10 cellular contexts compared by ENCODE assay signal in genomic region chr3:151329368-151329767, GRCh38. TPM values are rescaled to one million over a fixed set of nuclear protein-coding genes. Genes with fewer than 3 reads are reported as not detected.
DNase-seq lines count a peak whose midpoint lies in the region; ATAC-seq and TF ChIP-seq lines count a peak whose summit lies in the region.
"Had no signal": no experiment of that assay in that cellular context is flagged by ENCODE, and none has a peak within 500 bp of the region (broad histone marks: within the 10 kb centered on the region; RNA-seq: fewer than 3 reads in every experiment).

TSS of gene P2RY13 (minus strand) at chr3:151329549. CDS start at chr3:151329528, 21 bp downstream.

- peak within 1 kb of the TSS; percentile 34 for H3K27ac Mint-ChIP-seq in activated T-cell treated with anti-CD3 and anti-CD28 coated beads, Interleukin-2, amount 50 U/mL, for 24 hours
- H3K27ac Mint-ChIP-seq in activated CD8-positive, alpha-beta T cell treated with anti-CD3 and anti-CD28 coated beads, Interleukin-2, amount 10 ng/mL, durations not matched to agents 7 days and 5 days: no peak within 1 kb of the TSS
- H3K27ac Mint-ChIP-seq in activated CD4-positive, alpha-beta memory T cell treated with anti-CD3 and anti-CD28 coated beads for 36 hours: no peak within 1 kb of the TSS
- H3K27ac Mint-ChIP-seq: brain had no signal

- TF ChIP-seq CTCF in GM13977 (IDR thresholded peaks at IDR 0.05; ENCODE audit: extremely low read depth, insufficient read depth, missing control alignments): no peak
- TF ChIP-seq CTCF in tibial artery (IDR thresholded peaks at IDR 0.05): no peak

- CTCF ChIA-PET in activated CD8-positive, alpha-beta T cell treated with anti-CD3 and anti-CD28 coated beads, Interleukin-2, amount 10 ng/mL, durations not matched to agents 7 days and 5 days (lab: Charles Lee): interaction anchor here (1.7 to 5.0 kb wide), 6 partner anchors 13 to 110 kb away, joined by 6 to 32 read pairs (median 6); partner anchors contain the start of gene GPR87
- CTCF ChIA-PET in activated CD4-positive, alpha-beta memory T cell treated with anti-CD3 and anti-CD28 coated beads for 36 hours (lab: Charles Lee): interaction anchor here (2.0 kb wide), 1 partner anchor 43 kb away, joined by 8 read pairs; no protein-coding TSS in a partner anchor

- no peak for ATAC-seq in activated T-cell treated with anti-CD3 and anti-CD28 coated beads, Interleukin-2, amount 50 U/mL, for 4 hours
- ATAC-seq in activated CD8-positive, alpha-beta T cell treated with anti-CD3 and anti-CD28 coated beads, Interleukin-2, amount 10 ng/mL, durations not matched to agents 7 days and 5 days: no peak

- H3K4me1 ChIP-seq in subcutaneous abdominal adipose tissue (ENCODE audit: control insufficient read depth in 5 of 5, insufficient read depth in 5 of 5, low read length in 5 of 5): peaks cover 0 to 36% (median 25%) of the 10 kb centered on the region in 5 donors
- peaks cover 0 to 7% (median 0%) of the 10 kb centered on the region in 4 donors for H3K4me1 ChIP-seq in tibial artery

- no peak for DNase-seq in activated T-cell treated with anti-CD3 and anti-CD28 coated beads, Interleukin-2, amount 50 U/mL, for 24 hours
- DNase-seq in activated T-cell treated with anti-CD3 and anti-CD28 coated beads, Interleukin-2, amount 50 U/mL, for 4 hours: no peak
- no peak for DNase-seq in activated CD8-positive, alpha-beta T cell treated with anti-CD3 and anti-CD28 coated beads, Interleukin-2, amount 10 ng/mL, durations not matched to agents 7 days and 5 days
- DNase-seq in GM13977 (ENCODE audit: low spot score) (no peak), tibial artery (no peak)
- no peak for DNase-seq in activated CD4-positive, alpha-beta memory T cell treated with anti-CD3 and anti-CD28 coated beads for 36 hours
- DNase-seq: NCI-H526 treated with DMSO at 0.1 percent for 48 hours had no signal

- in situ Hi-C loops in GM13977 (cut with MboI; ENCODE audit: low pct_unique_long_range_greater_than_20kb, low sequenced_read_pairs, unreplicated experiment): no loop called here

- no peaks in the 10 kb centered on the region for H3K36me3 ChIP-seq in subcutaneous abdominal adipose tissue (ENCODE audit: control insufficient read depth in 5 of 5, insufficient read depth in 5 of 5, low read length in 5 of 5)
- no peaks in the 10 kb centered on the region for H3K36me3 ChIP-seq in tibial artery

- POLR2A ChIA-PET in activated CD8-positive, alpha-beta T cell treated with anti-CD3 and anti-CD28 coated beads, Interleukin-2, amount 10 ng/mL, durations not matched to agents 7 days and 5 days (lab: Charles Lee): no interaction called here
- POLR2A ChIA-PET in activated CD4-positive, alpha-beta memory T cell treated with anti-CD3 and anti-CD28 coated beads for 36 hours (lab: Charles Lee): no interaction called here

- H3K9me3 Mint-ChIP-seq in activated T-cell treated with anti-CD3 and anti-CD28 coated beads, Interleukin-2, amount 50 U/mL, for 24 hours: no peaks in the 10 kb centered on the region
- H3K9me3 Mint-ChIP-seq in activated T-cell treated with anti-CD3 and anti-CD28 coated beads, Interleukin-2, amount 50 U/mL, for 4 hours: no peaks in the 10 kb centered on the region
- no peaks in the 10 kb centered on the region for H3K9me3 Mint-ChIP-seq in activated CD8-positive, alpha-beta T cell treated with anti-CD3 and anti-CD28 coated beads, Interleukin-2, amount 10 ng/mL, durations not matched to agents 7 days and 5 days (ENCODE audit: insufficient read depth)
- no peaks in the 10 kb centered on the region for H3K9me3 Mint-ChIP-seq in activated CD4-positive, alpha-beta memory T cell treated with anti-CD3 and anti-CD28 coated beads for 36 hours
- H3K9me3 Mint-ChIP-seq: brain had no signal

- intact Hi-C loops in tibial artery (cut with DNase I; ENCODE audit: low total_unique reads): no loop called here
- intact Hi-C loops in activated CD4-positive, alpha-beta memory T cell treated with anti-CD3 and anti-CD28 coated beads for 36 hours (cut with micrococcal nuclease): loop anchor here (2.0 kb wide), 1 partner anchor 47 kb away; no protein-coding TSS in a partner anchor

- peak within 1 kb of the TSS in 2 of 5 donors; percentile 9 to 70 for H3K9ac ChIP-seq in subcutaneous abdominal adipose tissue (ENCODE audit: low read length in 5 of 5)

- H3K4me3 Mint-ChIP-seq in activated T-cell treated with anti-CD3 and anti-CD28 coated beads, Interleukin-2, amount 50 U/mL, for 24 hours: peak within 1 kb of the TSS; percentile 53
- H3K4me3 Mint-ChIP-seq in activated T-cell treated with anti-CD3 and anti-CD28 coated beads, Interleukin-2, amount 50 U/mL, for 4 hours: no peak within 1 kb of the TSS
- peak within 1 kb of the TSS; percentile 51 for H3K4me3 Mint-ChIP-seq in activated CD8-positive, alpha-beta T cell treated with anti-CD3 and anti-CD28 coated beads, Interleukin-2, amount 10 ng/mL, durations not matched to agents 7 days and 5 days
- no peak within 1 kb of the TSS for H3K4me3 Mint-ChIP-seq in activated CD4-positive, alpha-beta memory T cell treated with anti-CD3 and anti-CD28 coated beads for 36 hours
- H3K4me3 Mint-ChIP-seq: brain had no signal

- H3K4me3 ChIP-seq in subcutaneous abdominal adipose tissue (ENCODE audit: low read depth in 1 of 5, low read length in 5 of 5) (peak within 1 kb of the TSS; percentile 34 to 61 (median 49)), tibial artery (peak within 1 kb of the TSS in 1 of 2 donors; percentile 0)

- peak within 1 kb of the TSS; percentile 35 for H3K27ac ChIP-seq in layer of hippocampus (ENCODE audit: low read depth, low read length)
- peak within 1 kb of the TSS; percentile 47 for H3K27ac ChIP-seq in subcutaneous abdominal adipose tissue (ENCODE audit: low read depth, low read length)
- no peak within 1 kb of the TSS for H3K27ac ChIP-seq in tibial artery

- peaks cover 11% of the 10 kb centered on the region for H3K27me3 Mint-ChIP-seq in activated T-cell treated with anti-CD3 and anti-CD28 coated beads, Interleukin-2, amount 50 U/mL, for 24 hours
- peaks cover 19% of the 10 kb centered on the region for H3K27me3 Mint-ChIP-seq in activated T-cell treated with anti-CD3 and anti-CD28 coated beads, Interleukin-2, amount 50 U/mL, for 4 hours (ENCODE audit: low read depth)
- peaks cover 4% of the 10 kb centered on the region for H3K27me3 Mint-ChIP-seq in activated CD8-positive, alpha-beta T cell treated with anti-CD3 and anti-CD28 coated beads, Interleukin-2, amount 10 ng/mL, durations not matched to agents 7 days and 5 days (ENCODE audit: low read depth)
- H3K27me3 Mint-ChIP-seq in activated CD4-positive, alpha-beta memory T cell treated with anti-CD3 and anti-CD28 coated beads for 36 hours: peaks cover 16% of the 10 kb centered on the region
- H3K27me3 Mint-ChIP-seq: brain had no signal

- no peaks in the 10 kb centered on the region for H3K36me3 Mint-ChIP-seq in activated T-cell treated with anti-CD3 and anti-CD28 coated beads, Interleukin-2, amount 50 U/mL, for 24 hours (ENCODE audit: low read depth)
- no peaks in the 10 kb centered on the region for H3K36me3 Mint-ChIP-seq in activated T-cell treated with anti-CD3 and anti-CD28 coated beads, Interleukin-2, amount 50 U/mL, for 4 hours (ENCODE audit: insufficient read depth)
- H3K36me3 Mint-ChIP-seq in activated CD8-positive, alpha-beta T cell treated with anti-CD3 and anti-CD28 coated beads, Interleukin-2, amount 10 ng/mL, durations not matched to agents 7 days and 5 days (ENCODE audit: low read depth): no peaks in the 10 kb centered on the region
- H3K36me3 Mint-ChIP-seq in activated CD4-positive, alpha-beta memory T cell treated with anti-CD3 and anti-CD28 coated beads for 36 hours: no peaks in the 10 kb centered on the region
- H3K36me3 Mint-ChIP-seq: brain had no signal

- H3K9me3 ChIP-seq in subcutaneous abdominal adipose tissue (ENCODE audit: control insufficient read depth in 5 of 5, low read length in 5 of 5) (no peaks in the 10 kb centered on the region), tibial artery (no peaks in the 10 kb centered on the region)

- peaks cover 13% of the 10 kb centered on the region for H3K4me1 Mint-ChIP-seq in activated T-cell treated with anti-CD3 and anti-CD28 coated beads, Interleukin-2, amount 50 U/mL, for 24 hours (ENCODE audit: low read depth)
- H3K4me1 Mint-ChIP-seq in activated T-cell treated with anti-CD3 and anti-CD28 coated beads, Interleukin-2, amount 50 U/mL, for 4 hours (ENCODE audit: low read depth): peaks cover 8% of the 10 kb centered on the region
- peaks cover 11% of the 10 kb centered on the region for H3K4me1 Mint-ChIP-seq in activated CD8-positive, alpha-beta T cell treated with anti-CD3 and anti-CD28 coated beads, Interleukin-2, amount 10 ng/mL, durations not matched to agents 7 days and 5 days (ENCODE audit: low read depth)
- H3K4me1 Mint-ChIP-seq in activated CD4-positive, alpha-beta memory T cell treated with anti-CD3 and anti-CD28 coated beads for 36 hours (ENCODE audit: low read depth): peaks cover 7% of the 10 kb centered on the region
- H3K4me1 Mint-ChIP-seq: brain had no signal

- no peaks in the 10 kb centered on the region for H3K27me3 ChIP-seq in layer of hippocampus (ENCODE audit: control insufficient read depth, insufficient read depth, low read length)
- H3K27me3 ChIP-seq in subcutaneous abdominal adipose tissue (ENCODE audit: control insufficient read depth in 5 of 5, insufficient read depth in 4 of 5, low read length in 5 of 5): no peaks in the 10 kb centered on the region
- no peaks in the 10 kb centered on the region for H3K27me3 ChIP-seq in tibial artery

RNA-seq across cellular contexts. Expression of gene P2RY13, which starts in this region (rescaled TPM):
- not detected for total RNA-seq in activated T-cell treated with anti-CD3 and anti-CD28 coated beads, Interleukin-2, amount 50 U/mL, for 4 hours
- not detected for total RNA-seq in activated CD8-positive, alpha-beta T cell treated with anti-CD3 and anti-CD28 coated beads, Interleukin-2, amount 10 ng/mL, durations not matched to agents 7 days and 5 days
- total RNA-seq in activated CD4-positive, alpha-beta memory T cell treated with anti-CD3 and anti-CD28 coated beads for 36 hours: not detected

Comparison
In these comparisons a context has a peak if more than half of its experiments do, and no peak if none do; other contexts are left out.
1. H3K4me3 Mint-ChIP-seq: peak in activated T-cell treated with anti-CD3 and anti-CD28 coated beads, Interleukin-2, amount 50 U/mL, for 24 hours (single experiment) and activated CD8-positive, alpha-beta T cell treated with anti-CD3 and anti-CD28 coated beads, Interleukin-2, amount 10 ng/mL, durations not matched to agents 7 days and 5 days (single experiment); none in activated T-cell treated with anti-CD3 and anti-CD28 coated beads, Interleukin-2, amount 50 U/mL, for 4 hours (single experiment) and activated CD4-positive, alpha-beta memory T cell treated with anti-CD3 and anti-CD28 coated beads for 36 hours (single experiment).
2. H3K27ac ChIP-seq: peak in layer of hippocampus (single experiment) and subcutaneous abdominal adipose tissue (single experiment); none in tibial artery (0 of 2).